In the genomic region with DNA sequence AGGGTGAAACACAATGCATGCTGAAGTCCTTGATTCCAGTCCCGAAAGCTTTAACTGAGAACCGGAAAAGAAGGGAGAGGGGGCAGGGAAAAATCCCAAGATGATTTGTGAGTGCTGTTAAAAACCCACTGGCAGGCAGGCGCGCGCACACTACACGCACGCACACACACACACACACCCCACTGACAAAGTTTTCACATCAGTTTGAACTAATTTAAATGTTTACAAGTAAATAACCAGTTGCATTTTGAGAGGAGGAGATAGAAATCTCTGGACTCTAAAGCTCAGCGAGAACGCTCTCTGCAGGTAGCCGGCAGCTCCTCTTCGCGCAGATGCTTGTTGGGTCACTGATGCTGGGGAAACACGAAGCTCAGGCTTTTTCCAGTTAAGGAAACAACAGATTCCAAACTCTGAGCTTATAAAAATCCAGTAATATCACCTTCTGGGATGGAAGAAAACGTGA, we compare ENCODE assay signal across 15 cellular contexts. TPM values are rescaled to one million over a fixed set of nuclear protein-coding genes. Genes with fewer than 3 reads are reported as not detected.
DNase-seq lines count a peak whose midpoint lies in the region; ATAC-seq and TF ChIP-seq lines count a peak whose summit lies in the region.
"Had no signal": no experiment of that assay in that cellular context is flagged by ENCODE, and none has a peak within 500 bp of the region (broad histone marks: within the 10 kb centered on the region; RNA-seq: fewer than 3 reads in every experiment).

No MANE protein-coding gene starts in this region.

- H3K27me3 ChIP-seq in neural cell (ENCODE audit: insufficient read depth, low read depth, low read length) = no peaks in the 10 kb centered on the region
- no peaks in the 10 kb centered on the region for H3K27me3 ChIP-seq in colonic mucosa

- H3K9ac ChIP-seq in neural cell (ENCODE audit: low read length) = peak overlapping the region; percentile 95
- H3K9ac ChIP-seq in colonic mucosa (ENCODE audit: low read depth in 2 of 2, low read length in 2 of 2) = no peak overlapping the region

- ATAC-seq in GM19455 (IDR thresholded peaks at IDR 0.05; ENCODE audit: unreplicated experiment) = no peak
- ATAC-seq in GM19395 (IDR thresholded peaks at IDR 0.05; ENCODE audit: unreplicated experiment) = no peak
- ATAC-seq: left cardiac atrium had no signal

- H3K9me3 ChIP-seq in neural cell (ENCODE audit: low read length) (no peaks in the 10 kb centered on the region), colonic mucosa (no peaks in the 10 kb centered on the region)

- H3K36me3 Mint-ChIP-seq in endothelial cell (ENCODE audit: low read depth, unreplicated experiment) = no peaks in the 10 kb centered on the region

- H3K36me3 ChIP-seq in neural cell (ENCODE audit: insufficient read depth, low read length) = peaks cover 13% of the 10 kb centered on the region
- H3K36me3 ChIP-seq in colonic mucosa = no peaks in the 10 kb centered on the region

- DNase-seq in ELF-1 (ENCODE audit: low read depth, low spot score) = peak; percentile 27
- peak; percentile 78 for DNase-seq in NCI-H748 (lab: John Stamatoyannopoulos, UW; ENCODE audit: unreplicated experiment)
- DNase-seq in endothelial cell (ENCODE audit: low spot score) = no peak
- DNase-seq in CD1c-positive myeloid dendritic cell (ENCODE audit: extremely low spot score) = no peak
- no peak for DNase-seq in colonic mucosa
- DNase-seq: activated CD4-positive, alpha-beta T cell treated with anti-CD3 and anti-CD28 coated beads, Interleukin-2, amount 10 ng/mL, durations not matched to agents 24 days and 14 days; activated effector memory CD4-positive, alpha-beta T cell treated with anti-CD3 and anti-CD28 coated beads, Interleukin-2, amount 50 U/mL, for 16 hours; AML-193; left cardiac atrium had no signal

- TF ChIP-seq CTCF in endothelial cell (IDR thresholded peaks at IDR 0.05; ENCODE audit: unreplicated experiment) (no peak), neural cell (IDR thresholded peaks at IDR 0.05; ENCODE audit: poor library complexity, severe bottlenecking) (no peak), colonic mucosa (IDR thresholded peaks at IDR 0.05) (no peak)

- peak overlapping the region; percentile 98 for H3K27ac ChIP-seq in neural cell (ENCODE audit: low read length)
- H3K27ac ChIP-seq in colonic mucosa = no peak overlapping the region

- intact Hi-C loops in colonic mucosa (cut with DNase I) = no loop called here

- H3K4me3 Mint-ChIP-seq in endothelial cell (ENCODE audit: unreplicated experiment) = peak overlapping the region; percentile 87
- H3K4me3 Mint-ChIP-seq: activated CD4-positive, alpha-beta T cell treated with anti-CD3 and anti-CD28 coated beads, Interleukin-2, amount 10 ng/mL, durations not matched to agents 24 days and 14 days; central memory CD8-positive, alpha-beta T cell had no signal

- peaks cover 9% of the 10 kb centered on the region for H3K4me1 Mint-ChIP-seq in endothelial cell (ENCODE audit: unreplicated experiment)
- H3K4me1 Mint-ChIP-seq: central memory CD8-positive, alpha-beta T cell had no signal

- no peak overlapping the region for H3K27ac Mint-ChIP-seq in endothelial cell (ENCODE audit: unreplicated experiment)
- H3K27ac Mint-ChIP-seq: activated CD4-positive, alpha-beta T cell treated with anti-CD3 and anti-CD28 coated beads, Interleukin-2, amount 10 ng/mL, durations not matched to agents 24 days and 14 days had no signal

- H3K4me2 ChIP-seq in neural cell (ENCODE audit: low read length) = peak overlapping the region; percentile 56

- peak; percentile 37 for TF ChIP-seq RAD21 in neural cell (conservative IDR thresholded peaks at IDR 0.05)

- no peaks in the 10 kb centered on the region for H3K9me3 Mint-ChIP-seq in endothelial cell (ENCODE audit: unreplicated experiment)
- H3K9me3 Mint-ChIP-seq: central memory CD8-positive, alpha-beta T cell had no signal

- H3K79me2 ChIP-seq in neural cell (replicated peaks; ENCODE audit: insufficient read depth, low read length) = peaks cover 37% of the 10 kb centered on the region

- no peaks in the 10 kb centered on the region for H4K20me1 ChIP-seq in neural cell (ENCODE audit: insufficient read depth)

- H2AFZ ChIP-seq in neural cell (ENCODE audit: low read depth, low read length) = peak overlapping the region; percentile 36

- H3K27me3 Mint-ChIP-seq in endothelial cell (ENCODE audit: unreplicated experiment) = peaks cover 6% of the 10 kb centered on the region

- H3K4me3 ChIP-seq in neural cell (ENCODE audit: low read length) (peak overlapping the region; percentile 87), colonic mucosa (no peak overlapping the region)

- no peak for TF ChIP-seq EP300 in neural cell (conservative IDR thresholded peaks at IDR 0.05; ENCODE audit: poor library complexity, severe bottlenecking)

- no peaks in the 10 kb centered on the region for H3F3A ChIP-seq in neural cell (ENCODE audit: insufficient read depth, low read length, poor library complexity, severe bottlenecking)

- no peaks in the 10 kb centered on the region for H3K4me1 ChIP-seq in colonic mucosa

- no peaks in the 10 kb centered on the region for H3K9me2 ChIP-seq in neural cell (ENCODE audit: insufficient read depth, low read length)

TF ChIP-seq in neural cell, 6 proteins besides CTCF, POLR2A, EP300 and RAD21:
- TF ChIP-seq MXI1 (conservative IDR thresholded peaks at IDR 0.05; ENCODE audit: poor library complexity, severe bottlenecking) (peak; percentile 45), EZH2 (IDR thresholded peaks at IDR 0.05; ENCODE audit: borderline replicate concordance, insufficient read depth, low read length, poor library complexity, severe bottlenecking) (no peak), SMC3 (conservative IDR thresholded peaks at IDR 0.05; ENCODE audit: poor library complexity) (peak; percentile 49), TAF1 (IDR thresholded peaks at IDR 0.05; ENCODE audit: low read depth) (no peak)
- TF ChIP-seq, protein P1, sequence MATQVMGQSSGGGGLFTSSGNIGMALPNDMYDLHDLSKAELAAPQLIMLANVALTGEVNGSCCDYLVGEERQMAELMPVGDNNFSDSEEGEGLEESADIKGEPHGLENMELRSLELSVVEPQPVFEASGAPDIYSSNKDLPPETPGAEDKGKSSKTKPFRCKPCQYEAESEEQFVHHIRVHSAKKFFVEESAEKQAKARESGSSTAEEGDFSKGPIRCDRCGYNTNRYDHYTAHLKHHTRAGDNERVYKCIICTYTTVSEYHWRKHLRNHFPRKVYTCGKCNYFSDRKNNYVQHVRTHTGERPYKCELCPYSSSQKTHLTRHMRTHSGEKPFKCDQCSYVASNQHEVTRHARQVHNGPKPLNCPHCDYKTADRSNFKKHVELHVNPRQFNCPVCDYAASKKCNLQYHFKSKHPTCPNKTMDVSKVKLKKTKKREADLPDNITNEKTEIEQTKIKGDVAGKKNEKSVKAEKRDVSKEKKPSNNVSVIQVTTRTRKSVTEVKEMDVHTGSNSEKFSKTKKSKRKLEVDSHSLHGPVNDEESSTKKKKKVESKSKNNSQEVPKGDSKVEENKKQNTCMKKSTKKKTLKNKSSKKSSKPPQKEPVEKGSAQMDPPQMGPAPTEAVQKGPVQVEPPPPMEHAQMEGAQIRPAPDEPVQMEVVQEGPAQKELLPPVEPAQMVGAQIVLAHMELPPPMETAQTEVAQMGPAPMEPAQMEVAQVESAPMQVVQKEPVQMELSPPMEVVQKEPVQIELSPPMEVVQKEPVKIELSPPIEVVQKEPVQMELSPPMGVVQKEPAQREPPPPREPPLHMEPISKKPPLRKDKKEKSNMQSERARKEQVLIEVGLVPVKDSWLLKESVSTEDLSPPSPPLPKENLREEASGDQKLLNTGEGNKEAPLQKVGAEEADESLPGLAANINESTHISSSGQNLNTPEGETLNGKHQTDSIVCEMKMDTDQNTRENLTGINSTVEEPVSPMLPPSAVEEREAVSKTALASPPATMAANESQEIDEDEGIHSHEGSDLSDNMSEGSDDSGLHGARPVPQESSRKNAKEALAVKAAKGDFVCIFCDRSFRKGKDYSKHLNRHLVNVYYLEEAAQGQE (IDR thresholded peaks at IDR 0.05; ENCODE audit: borderline replicate concordance) = peak; percentile 21

RNA-seq across cellular contexts. Expression of a gene that starts 0.8 kb away (rescaled TPM):
- total RNA-seq in endothelial cell (ENCODE audit: unreplicated experiment) (0.51 TPM), colonic mucosa (not detected)
- polyA plus RNA-seq in neural cell = 14.8 and 18.8 TPM in 2 replicates
- polyA minus RNA-seq in neural cell = 85.2 and 94.1 TPM in 2 replicates
- total RNA-seq: activated CD4-positive, alpha-beta T cell treated with anti-CD3 and anti-CD28 coated beads, Interleukin-2, amount 10 ng/mL, durations not matched to agents 24 days and 14 days; fibroblast of lung; left cardiac atrium; omental fat pad had no signal

Comparison
In these comparisons a context has a peak if more than half of its experiments do, and no peak if none do; other contexts are left out.
1. DNase-seq: peak in ELF-1 (single experiment) and NCI-H748 (single experiment); none in endothelial cell (single experiment), CD1c-positive myeloid dendritic cell (single experiment) and colonic mucosa (single experiment).